ENCODE assay signal across 8 cellular contexts in genomic region chr15:66702770-66703539, GRCh38. TPM values are rescaled to one million over a fixed set of nuclear protein-coding genes. Genes with fewer than 3 reads are reported as not detected.
DNase-seq lines count a peak whose midpoint lies in the region; ATAC-seq and TF ChIP-seq lines count a peak whose summit lies in the region.

No MANE protein-coding gene starts in this region.

- TF ChIP-seq CTCF in AG04450 (IDR thresholded peaks at IDR 0.05; ENCODE audit: low read depth, low read length) (no peak), stomach (IDR thresholded peaks at IDR 0.05) (no peak)

- peak overlapping the region; percentile 100 for H3K9ac ChIP-seq in adipocyte (ENCODE audit: low read length)

- no peak for TF ChIP-seq POLR2A in stomach (IDR thresholded peaks at IDR 0.05)

- no peaks in the 10 kb centered on the region for H3K9me3 Mint-ChIP-seq in IgD-negative memory B cell

- H3K9me3 ChIP-seq in AG04450 (ENCODE audit: control insufficient read depth, insufficient read depth, low read length) (no peaks in the 10 kb centered on the region; the same call in 1 of the 2 replicates), adipocyte (ENCODE audit: control insufficient read depth, low read length) (no peaks in the 10 kb centered on the region), stomach (no peaks in the 10 kb centered on the region)

- intact Hi-C loops in stomach (cut with DNase I; ENCODE audit: low total_unique reads): no loop called here

- peak overlapping the region in 1 of 3 donors; percentile 76 for H3K27ac Mint-ChIP-seq in IgD-negative memory B cell

- POLR2A ChIA-PET in AG04450 (lab: Yijun Ruan, JAX): interaction anchor here (0.6 to 3.7 kb wide), 12 partner anchors 9 to 382 kb away, joined by 3 to 23 read pairs (median 4); no protein-coding TSS in a partner anchor

- DNase-seq in AG04450 (ENCODE audit: low read depth, low spot score): no peak
- DNase-seq in adipocyte (ENCODE audit: low read depth): peak; percentile 62
- DNase-seq in kidney tubule cell (ENCODE audit: low spot score): peak; percentile 32
- DNase-seq in stomach: peak; percentile 36
- DNase-seq in left lobe of liver (ENCODE audit: low spot score): no peak
- DNase-seq in DMS79 (lab: John Stamatoyannopoulos, UW): no peak

- CTCF ChIA-PET in AG04450 (lab: Charles Lee): interaction anchor here (0.6 to 5.6 kb wide), 7 partner anchors 12 to 160 kb away, joined by 3 to 63 read pairs (median 6); no protein-coding TSS in a partner anchor

- H3K27me3 Mint-ChIP-seq in IgD-negative memory B cell: peaks cover 17% of the 10 kb centered on the region

- TF ChIP-seq EP300 in stomach (IDR thresholded peaks at IDR 0.05): no peak

- H3K4me1 Mint-ChIP-seq in IgD-negative memory B cell: peaks cover 7 to 14% (median 11%) of the 10 kb centered on the region in 3 donors

- H3K36me3 ChIP-seq in adipocyte (ENCODE audit: control insufficient read depth, insufficient read depth, low read length, severe bottlenecking) (peaks cover 16% of the 10 kb centered on the region), stomach (no peaks in the 10 kb centered on the region)

- H3K4me3 ChIP-seq in AG04450 (ENCODE audit: low read depth, low read length): peak overlapping the region; percentile 78
- H3K4me3 ChIP-seq in adipocyte (ENCODE audit: low read length): peak overlapping the region; percentile 92
- peak overlapping the region; percentile 72 to 97 (median 82) for H3K4me3 ChIP-seq in stomach

- WGBS in stomach, 5 donors: 1% methylated on average over 18 to 97 of the region's 97 CpGs

- H3K4me1 ChIP-seq in adipocyte (ENCODE audit: control insufficient read depth, insufficient read depth, low read length): peaks cover 42% of the 10 kb centered on the region
- H3K4me1 ChIP-seq in stomach: peaks cover 40 to 71% (median 65%) of the 10 kb centered on the region in 4 donors

- H3K4me3 Mint-ChIP-seq in IgD-negative memory B cell: peak overlapping the region; percentile 89 to 98 (median 94)

- H3K36me3 Mint-ChIP-seq in IgD-negative memory B cell: peaks cover 1% of the 10 kb centered on the region

- H3K27me3 ChIP-seq in AG04450 (ENCODE audit: control insufficient read depth, insufficient read depth, low read length): no peaks in the 10 kb centered on the region
- H3K27me3 ChIP-seq in adipocyte (replicated peaks; ENCODE audit: control insufficient read depth, insufficient read depth, low read length): no peaks in the 10 kb centered on the region
- peaks cover 0 to 20% (median 0%) of the 10 kb centered on the region in 3 donors for H3K27me3 ChIP-seq in stomach

- H3K27ac ChIP-seq in AG04450 (ENCODE audit: low read depth, low read length): peak overlapping the region; percentile 21
- H3K27ac ChIP-seq in stomach: peak overlapping the region; percentile 86 to 90 (median 90)

- ATAC-seq in left lobe of liver (no peak), HG02642 (IDR thresholded peaks at IDR 0.05; ENCODE audit: poor library complexity, unreplicated experiment) (no peak)

RNA-seq across cellular contexts. Expression of gene SMAD6, which starts 0.9 kb away (rescaled TPM):
- polyA plus RNA-seq in AG04450 (2011; rRNA removed) (1.8 and 2.2 TPM in 2 replicates), IgD-negative memory B cell (not detected), stomach (1 to 10 TPM; 4.0 to 5.7 (median 4.6) TPM)
- 4.9 and 6.2 TPM in 2 replicates for polyA minus RNA-seq in AG04450 (2011; rRNA and poly(A)+ RNA removed)
- total RNA-seq in stomach (100 to 1,000 TPM in 2 of 5 donors, 10 to 100 TPM in 3; 20.4 to 112 (median 76.4) TPM), left lobe of liver (16.2 TPM)

Comparison
In these comparisons a context has a peak if more than half of its experiments do, and no peak if none do; other contexts are left out.
1. DNase-seq: peak in adipocyte (single experiment), kidney tubule cell (single experiment) and stomach (single experiment); none in AG04450 (single experiment), left lobe of liver (single experiment) and DMS79 (single experiment).
2. Peak in every context shown above with its lines, with median percentiles within 50 percentile points of each other: H3K4me3 ChIP-seq.